ENCODE assay signal across 1 cellular context in genomic region chr6:74752303-74752702, GRCh38.
TF ChIP-seq lines count a peak whose summit lies in the region.

No MANE protein-coding gene starts in this region.

TF ChIP-seq in H1, 55 proteins besides CTCF, POLR2A, EP300 and RAD21:
- TF ChIP-seq MAX (IDR thresholded peaks at IDR 0.05), result no peak
- TF ChIP-seq JUN (IDR thresholded peaks at IDR 0.05; ENCODE audit: low read depth, low read length), result no peak
